Comparison of ENCODE assay signal across 33 cellular contexts in the genomic region with DNA sequence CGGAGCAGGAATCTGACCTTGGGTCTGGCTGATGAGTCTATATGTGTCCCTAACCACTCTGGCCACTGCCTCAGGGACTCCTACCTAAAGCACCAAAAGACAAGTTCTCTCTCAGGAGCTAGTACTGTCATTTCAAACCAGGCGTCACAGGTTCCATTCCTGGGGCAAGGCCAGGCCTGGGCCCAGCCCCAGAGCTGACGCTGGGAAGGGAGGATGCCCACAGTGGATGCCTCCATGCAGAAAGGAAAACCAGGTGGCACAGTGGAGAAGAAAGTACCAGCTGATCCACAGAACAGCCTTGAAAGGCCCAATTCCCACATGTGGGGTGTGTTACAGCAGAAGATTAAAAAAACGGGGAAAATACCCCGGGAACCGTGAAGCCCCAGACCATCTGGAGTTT.
"Had no signal": no experiment of that assay in that cellular context is flagged by ENCODE, and none has a peak within 500 bp of the region (broad histone marks: within the 10 kb centered on the region; RNA-seq: fewer than 3 reads in every experiment).

No MANE protein-coding gene starts in this region.

- ATAC-seq: activated CD4-positive, alpha-beta T cell treated with anti-CD3 and anti-CD28 coated beads for 36 hours; activated CD4-positive, CD25-positive, alpha-beta regulatory T cell treated with anti-CD3 and anti-CD28 coated beads, Interleukin-2, amount 50 U/mL, for 24 hours; PC-3; WTC11 had no signal

- H3K36me3 Mint-ChIP-seq: activated CD4-positive, alpha-beta memory T cell treated with anti-CD3 and anti-CD28 coated beads for 36 hours; activated naive CD8-positive, alpha-beta T cell treated with anti-CD3 and anti-CD28 coated beads for 36 hours; WTC11 had no signal

- H3K27me3 ChIP-seq: brain microvascular endothelial cell, Peyer's patch, SJSA1 had no signal

- H3K9me3 ChIP-seq: Peyer's patch, SJSA1, SK-N-SH had no signal

- H3K4me3 ChIP-seq: Peyer's patch, SJSA1 had no signal

- H3K4me3 Mint-ChIP-seq: activated CD4-positive, alpha-beta memory T cell treated with anti-CD3 and anti-CD28 coated beads for 36 hours; activated CD4-positive, alpha-beta T cell treated with anti-CD3 and anti-CD28 coated beads for 36 hours; activated naive CD8-positive, alpha-beta T cell treated with anti-CD3 and anti-CD28 coated beads for 36 hours; T-helper 1 cell treated with Interleukin-12 subunit alpha and Interleukin-12 subunit beta and Interleukin-4 antibody, amounts not matched to agents 30 μg/mL and 1 μg/mL, for 36 hours; T-helper 2 cell treated with Interferon-gamma antibody and Interleukin-4, amounts not matched to agents 5 μg/mL and 100 μg/mL, for 36 hours; WTC11 had no signal

- H3K4me1 ChIP-seq: Peyer's patch had no signal

- H3K9ac ChIP-seq: KMS-11, SK-N-SH had no signal

- H3K9me3 Mint-ChIP-seq: activated CD4-positive, alpha-beta memory T cell treated with anti-CD3 and anti-CD28 coated beads for 36 hours; activated naive CD8-positive, alpha-beta T cell treated with anti-CD3 and anti-CD28 coated beads for 36 hours; T-helper 1 cell treated with Interleukin-12 subunit alpha and Interleukin-12 subunit beta and Interleukin-4 antibody, amounts not matched to agents 30 μg/mL and 1 μg/mL, for 36 hours; T-helper 2 cell treated with Interferon-gamma antibody and Interleukin-4, amounts not matched to agents 5 μg/mL and 100 μg/mL, for 36 hours; WTC11 had no signal

- H3K4me1 Mint-ChIP-seq: activated CD4-positive, alpha-beta T cell treated with anti-CD3 and anti-CD28 coated beads for 36 hours; activated naive CD8-positive, alpha-beta T cell treated with anti-CD3 and anti-CD28 coated beads for 36 hours; WTC11 had no signal

- H3K27ac Mint-ChIP-seq: activated CD4-positive, alpha-beta memory T cell treated with anti-CD3 and anti-CD28 coated beads for 36 hours; activated CD4-positive, alpha-beta T cell treated with anti-CD3 and anti-CD28 coated beads for 36 hours; activated naive CD8-positive, alpha-beta T cell treated with anti-CD3 and anti-CD28 coated beads for 36 hours; T-helper 1 cell treated with Interleukin-12 subunit alpha and Interleukin-12 subunit beta and Interleukin-4 antibody, amounts not matched to agents 30 μg/mL and 1 μg/mL, for 36 hours; WTC11 had no signal

- H3K27me3 Mint-ChIP-seq: activated CD4-positive, alpha-beta memory T cell treated with anti-CD3 and anti-CD28 coated beads for 36 hours; activated CD4-positive, alpha-beta T cell treated with anti-CD3 and anti-CD28 coated beads for 36 hours; activated naive CD8-positive, alpha-beta T cell treated with anti-CD3 and anti-CD28 coated beads for 36 hours had no signal

- DNase-seq: activated CD4-positive, alpha-beta memory T cell treated with anti-CD3 and anti-CD28 coated beads for 36 hours; activated CD4-positive, alpha-beta T cell treated with anti-CD3 and anti-CD28 coated beads for 36 hours; activated CD4-positive, alpha-beta T cell treated with anti-CD3 and anti-CD28 coated beads, Interleukin-2, amount 50 U/mL, for 1 hour; activated CD8-positive, alpha-beta memory T cell treated with anti-CD3 and anti-CD28 coated beads, Interleukin-2, amount 50 U/mL, for 4 hours; activated effector memory CD4-positive, alpha-beta T cell treated with Interleukin-2 at 50 U/mL for 16 hours; activated naive CD4-positive, alpha-beta T cell treated with anti-CD3 and anti-CD28 coated beads, Interleukin-2, amount 50 U/mL, for 16 hours; activated naive CD8-positive, alpha-beta T cell treated with anti-CD3 and anti-CD28 coated beads for 36 hours; activated T-cell treated with anti-CD3 and anti-CD28 coated beads for 4 hours; activated T-cell treated with anti-CD3 and anti-CD28 coated beads, Interleukin-2, amount 50 U/mL, for 48 hours; amniotic stem cell; aorta; central memory CD4-positive, alpha-beta T cell; MM.1S; MV-4-11; NCI-H1092; NCI-H2029; NCI-H2107; NCI-H226; NCI-H526; NCI-H748 treated with DMSO at 0.1 percent for 48 hours; NK-92 treated with Interleukin-12 subunit alpha and Interleukin-12 subunit beta, amount 100 ng/mL, for 24 hours; PC-3; Peyer's patch; RPMI8226; SHP77 treated with DMSO at 0.1 percent for 48 hours had no signal

- H3K36me3 ChIP-seq: brain microvascular endothelial cell, Peyer's patch, SJSA1 had no signal

- H3K4me2 ChIP-seq: KMS-11, SK-N-SH had no signal

- H3K27ac ChIP-seq: brain microvascular endothelial cell, KMS-11, Peyer's patch, SJSA1 had no signal
